ENCODE assay signal across 9 cellular contexts in genomic region chr18:80200171-80200931, GRCh38. TPM values are rescaled to one million over a fixed set of nuclear protein-coding genes. Genes with fewer than 3 reads are reported as not detected.
DNase-seq lines count a peak whose midpoint lies in the region; ATAC-seq and TF ChIP-seq lines count a peak whose summit lies in the region.
"Had no signal": no experiment of that assay in that cellular context is flagged by ENCODE, and none has a peak within 500 bp of the region (broad histone marks: within the 10 kb centered on the region; RNA-seq: fewer than 3 reads in every experiment).

No MANE protein-coding gene starts in this region.

- TF ChIP-seq POLR2A in HCT116 (IDR thresholded peaks at IDR 0.05; ENCODE audit: borderline replicate concordance, extremely low read depth, insufficient read depth, insufficient read length), result no peak

- intact Hi-C loops in HCT116 (cut with micrococcal nuclease), result no loop called here
- intact Hi-C loops in activated CD8-positive, alpha-beta T cell treated with anti-CD3 and anti-CD28 coated beads for 36 hours (cut with micrococcal nuclease), result no loop called here
- intact Hi-C loops in colonic mucosa (cut with DNase I), result no loop called here

- 70 to 77% methylated on average over 17 of the region's 17 CpGs for WGBS in lung, 2 donors

- ATAC-seq in HCT116, result peak; percentile 46; the same call in 1 of the 2 replicates
- ATAC-seq in lung (ENCODE audit: insufficient read depth, low FRiP score), result no peak
- ATAC-seq in activated CD8-positive, alpha-beta T cell treated with anti-CD3 and anti-CD28 coated beads for 36 hours, result no peak
- ATAC-seq in GM18517 (IDR thresholded peaks at IDR 0.05; ENCODE audit: unreplicated experiment), result no peak

- H3K36me3 ChIP-seq in HCT116 (ENCODE audit: control insufficient read depth in 1 of 2, insufficient read depth in 2 of 2, low read length in 2 of 2), result no peaks in the 10 kb centered on the region
- H3K36me3 ChIP-seq in lung (ENCODE audit: control insufficient read depth in 2 of 2, insufficient read depth in 2 of 2, low read length in 2 of 2), result no peaks in the 10 kb centered on the region
- no peaks in the 10 kb centered on the region for H3K36me3 ChIP-seq in colonic mucosa

- H3K4me3 ChIP-seq in HCT116 (replicated peaks in 1 of 2; ENCODE audit: low read depth in 1 of 2, low read length in 2 of 2) (no peak overlapping the region), lung (no peak overlapping the region), colonic mucosa (no peak overlapping the region)

- H3K36me3 Mint-ChIP-seq in activated CD8-positive, alpha-beta T cell treated with anti-CD3 and anti-CD28 coated beads for 36 hours (ENCODE audit: low read depth), result no peaks in the 10 kb centered on the region

- no peak overlapping the region for H3K4me3 Mint-ChIP-seq in activated CD8-positive, alpha-beta T cell treated with anti-CD3 and anti-CD28 coated beads for 36 hours

- H3K4me1 Mint-ChIP-seq in activated CD8-positive, alpha-beta T cell treated with anti-CD3 and anti-CD28 coated beads for 36 hours (ENCODE audit: low read depth), result peaks cover 16% of the 10 kb centered on the region

- H3K4me2 ChIP-seq in HCT116 (ENCODE audit: low read length), result no peak overlapping the region
- H3K4me2 ChIP-seq: KMS-11 had no signal

- H3K9ac ChIP-seq in HCT116 (ENCODE audit: low read length) (no peak overlapping the region), colonic mucosa (ENCODE audit: low read depth in 2 of 2, low read length in 2 of 2) (no peak overlapping the region)
- H3K9ac ChIP-seq: KMS-11 had no signal

- peak; percentile 43 for DNase-seq in AG20443 (ENCODE audit: low spot score)
- DNase-seq in HCT116 (ENCODE audit: low read depth, low spot score), result no peak
- DNase-seq in lung (ENCODE audit: low spot score), result peak; percentile 27
- DNase-seq in activated CD8-positive, alpha-beta T cell treated with anti-CD3 and anti-CD28 coated beads for 36 hours, result no peak
- DNase-seq in stimulated activated naive CD4-positive, alpha-beta T cell treated with Interleukin-2 at 50 U/mL for 16 hours (lab: John Stamatoyannopoulos, UW), result no peak
- no peak for DNase-seq in colonic mucosa

- no peaks in the 10 kb centered on the region for H3K27me3 ChIP-seq in HCT116 (ENCODE audit: insufficient read depth, low read length)
- no peaks in the 10 kb centered on the region for H3K27me3 ChIP-seq in lung (ENCODE audit: control insufficient read depth, insufficient read depth)
- H3K27me3 ChIP-seq in colonic mucosa, result no peaks in the 10 kb centered on the region

- no peak overlapping the region for H2AFZ ChIP-seq in HCT116 (ENCODE audit: low read depth, low read length, poor library complexity, severe bottlenecking)

- no peaks in the 10 kb centered on the region for H4K20me1 ChIP-seq in HCT116 (ENCODE audit: insufficient read depth)

- H3K27ac Mint-ChIP-seq in activated CD8-positive, alpha-beta T cell treated with anti-CD3 and anti-CD28 coated beads for 36 hours, result no peak overlapping the region

- H3K4me1 ChIP-seq in HCT116 (ENCODE audit: control insufficient read depth in 1 of 2, insufficient read depth in 2 of 2, low read length in 2 of 2) (no peaks in the 10 kb centered on the region), lung (ENCODE audit: control insufficient read depth in 2 of 2, insufficient read depth in 2 of 2, low read length in 2 of 2) (no peaks in the 10 kb centered on the region), colonic mucosa (no peaks in the 10 kb centered on the region)

- H3K9me2 ChIP-seq in HCT116 (ENCODE audit: insufficient read depth), result no peaks in the 10 kb centered on the region

- H3K79me2 ChIP-seq in HCT116 (ENCODE audit: insufficient read depth, low read length), result no peaks in the 10 kb centered on the region

- POLR2A ChIA-PET in HCT116 (lab: Charles Lee), result no interaction called here
- POLR2A ChIA-PET in activated CD8-positive, alpha-beta T cell treated with anti-CD3 and anti-CD28 coated beads for 36 hours (lab: Charles Lee), result no interaction called here

- TF ChIP-seq CTCF in HCT116 (IDR thresholded peaks at IDR 0.05 in 2 of 3, conservative IDR thresholded peaks at IDR 0.05 in 1 of 3; ENCODE audit: borderline replicate concordance in 1 of 3, insufficient read depth in 1 of 3, low read depth in 2 of 3, low read length in 2 of 3) (no peak), lung (IDR thresholded peaks at IDR 0.05; ENCODE audit: control extremely low read depth, extremely low read depth) (no peak), colonic mucosa (IDR thresholded peaks at IDR 0.05) (no peak)
- TF ChIP-seq CTCF in activated CD8-positive, alpha-beta T cell treated with anti-CD3 and anti-CD28 coated beads for 36 hours (IDR thresholded peaks at IDR 0.05), result no peak

- H3K27ac ChIP-seq in HCT116 (ENCODE audit: low read depth, low read length) (no peak overlapping the region), angular gyrus (ENCODE audit: low read depth, low read length) (peak overlapping the region; percentile 62), lung (ENCODE audit: low read depth in 1 of 2, low read length in 1 of 2) (no peak overlapping the region), colonic mucosa (no peak overlapping the region)
- H3K27ac ChIP-seq: KMS-11 had no signal

- no peaks in the 10 kb centered on the region for H3K9me3 Mint-ChIP-seq in activated CD8-positive, alpha-beta T cell treated with anti-CD3 and anti-CD28 coated beads for 36 hours

- CTCF ChIA-PET in HCT116 (lab: Charles Lee), result no interaction called here
- CTCF ChIA-PET in activated CD8-positive, alpha-beta T cell treated with anti-CD3 and anti-CD28 coated beads for 36 hours (lab: Charles Lee), result interaction anchor here (1.0 to 4.5 kb wide), 3 partner anchors 30 to 57 kb away, joined by 3 to 28 read pairs (median 3); no protein-coding TSS in a partner anchor

- no TSS peak for BruUV-seq in HCT116 (replicated peaks; lab: Mats Ljungman, UMichigan)

- RAD21 ChIA-PET in HCT116 (lab: Charles Lee; ENCODE audit: low non-redundant PET in 1 of 2, low total read pairs in 2 of 2, uncharacterized antibody in 2 of 2, unreplicated experiment in 2 of 2), result no interaction called here

- no peak for TF ChIP-seq RAD21 in HCT116 (IDR thresholded peaks at IDR 0.05; ENCODE audit: low read depth)

- peaks cover 33% of the 10 kb centered on the region for H3K27me3 Mint-ChIP-seq in activated CD8-positive, alpha-beta T cell treated with anti-CD3 and anti-CD28 coated beads for 36 hours

- H3K9me3 ChIP-seq in HCT116 (ENCODE audit: control insufficient read depth in 1 of 2, insufficient read depth in 1 of 2, low read depth in 1 of 2, low read length in 2 of 2) (no peaks in the 10 kb centered on the region), lung (ENCODE audit: control insufficient read depth in 2 of 2, insufficient read depth in 1 of 2, low read length in 1 of 2) (peaks cover 0 to 2% of the 10 kb centered on the region in 2 donors), colonic mucosa (no peaks in the 10 kb centered on the region)

TF ChIP-seq in HCT116, 20 proteins besides CTCF, POLR2A, EP300 and RAD21 (continues in another document):
- TF ChIP-seq JUND (IDR thresholded peaks at IDR 0.05) (no peak), REST (IDR thresholded peaks at IDR 0.05; ENCODE audit: low read depth) (no peak), ZFX (IDR thresholded peaks at IDR 0.05) (no peak), YY1 (IDR thresholded peaks at IDR 0.05; ENCODE audit: extremely low read depth, insufficient replicate concordance, low read depth, low read length) (no peak), SP1 (IDR thresholded peaks at IDR 0.05; ENCODE audit: low read depth) (no peak), ELF1 (IDR thresholded peaks at IDR 0.05; ENCODE audit: borderline replicate concordance, low read depth) (no peak), SRF (IDR thresholded peaks at IDR 0.05; ENCODE audit: low read depth) (no peak), EGR1 (IDR thresholded peaks at IDR 0.05; ENCODE audit: low read depth) (no peak), FOSL1 (IDR thresholded peaks at IDR 0.05; ENCODE audit: low read depth) (no peak), EZH2phosphoT487 (IDR thresholded peaks at IDR 0.05; ENCODE audit: borderline replicate concordance) (no peak), POLR2AphosphoS5 (IDR thresholded peaks at IDR 0.05; ENCODE audit: low read depth, low read length) (no peak), SIN3A (IDR thresholded peaks at IDR 0.05; ENCODE audit: low read depth) (no peak), ZNF274 (IDR thresholded peaks at IDR 0.05; ENCODE audit: low read depth, low read length) (no peak)

RNA-seq across cellular contexts. Expression of gene PARD6G, which starts 47.0 kb away (rescaled TPM):
- 12.8 TPM for total RNA-seq in HCT116 (2021; ENCODE audit: unreplicated experiment)
- 7.2 and 7.7 TPM in 2 replicates for polyA plus RNA-seq in HCT116 (2012)
- total RNA-seq in lung, result 1 to 10 TPM; 4.4 to 9.8 TPM
- polyA plus RNA-seq in lung, result 1 to 10 TPM; 1.8 to 1.9 TPM
- under 1 TPM; 0.16 to 0.23 TPM for total RNA-seq in activated CD8-positive, alpha-beta T cell treated with anti-CD3 and anti-CD28 coated beads for 36 hours
- total RNA-seq in colonic mucosa, result 1 to 10 TPM; 1.0 to 1.2 TPM

Comparison
In these comparisons a context has a peak if more than half of its experiments do, and no peak if none do; other contexts are left out.
1. DNase-seq: peak in AG20443 (single experiment) and lung (single experiment); none in HCT116 (single experiment), activated CD8-positive, alpha-beta T cell treated with anti-CD3 and anti-CD28 coated beads for 36 hours (single experiment), stimulated activated naive CD4-positive, alpha-beta T cell treated with Interleukin-2 at 50 U/mL for 16 hours (single experiment) and colonic mucosa (single experiment).